ENCODE assay signal across 8 cellular contexts in the genomic region with DNA sequence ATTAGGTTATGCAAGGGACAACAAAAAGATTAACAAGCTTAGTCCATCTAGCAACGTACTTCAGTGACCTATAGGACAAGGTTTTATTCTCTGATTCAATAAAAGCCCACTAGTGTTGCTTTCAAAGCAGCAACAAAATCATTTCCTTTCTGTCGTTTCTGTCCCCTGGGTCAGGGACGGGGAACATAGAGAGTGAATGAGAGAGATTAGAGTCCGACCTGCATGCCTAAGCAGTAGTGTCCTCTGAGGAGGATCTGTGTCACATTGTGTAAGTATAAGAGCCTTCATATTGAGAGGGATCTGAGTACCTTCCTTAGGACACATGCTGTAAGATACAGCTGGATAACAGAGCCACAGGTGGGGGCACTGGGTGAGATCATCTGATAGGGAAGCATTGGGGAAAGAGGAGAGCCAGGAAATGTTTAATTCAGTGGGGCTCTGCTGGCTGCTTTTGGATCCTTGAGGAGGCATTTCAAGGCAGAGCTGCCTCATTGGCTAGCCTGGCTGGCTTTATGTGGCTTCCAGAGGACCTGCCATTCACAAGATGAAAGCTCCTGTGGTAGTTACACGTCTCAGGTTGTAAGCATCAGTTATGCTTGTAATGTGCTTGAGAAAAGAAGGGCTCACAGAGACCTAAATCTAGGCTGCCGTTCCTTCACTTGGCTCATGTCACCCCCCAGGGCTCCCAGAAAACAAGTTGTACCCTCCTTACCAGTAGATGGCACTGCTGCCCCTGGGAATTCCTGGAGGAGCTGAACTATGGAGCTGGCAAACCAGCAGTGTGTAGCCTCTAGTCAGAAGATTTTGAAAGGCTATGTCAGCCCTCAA. TPM values are rescaled to one million over a fixed set of nuclear protein-coding genes. Genes with fewer than 3 reads are reported as not detected.
DNase-seq lines count a peak whose midpoint lies in the region; ATAC-seq and TF ChIP-seq lines count a peak whose summit lies in the region.

No MANE protein-coding gene starts in this region.

- no peak overlapping the region for H3K27ac Mint-ChIP-seq in naive thymus-derived CD4-positive, alpha-beta T cell

- H3K9me3 Mint-ChIP-seq in naive thymus-derived CD4-positive, alpha-beta T cell, result peaks cover 0 to 7% (median 0%) of the 10 kb centered on the region in 11 donors

- H2AFZ ChIP-seq in SK-N-SH (ENCODE audit: low read depth), result no peak overlapping the region

- H3K79me2 ChIP-seq in SK-N-SH (ENCODE audit: insufficient read depth), result no peaks in the 10 kb centered on the region

- CTCF ChIA-PET in SK-N-SH (lab: Yijun Ruan, JAX), result interaction anchor here (0.6 to 12.3 kb wide), 105 partner anchors 8 to 544 kb away, joined by 3 to 178 read pairs (median 4); no protein-coding TSS in a partner anchor
- CTCF ChIA-PET in naive thymus-derived CD4-positive, alpha-beta T cell (lab: Charles Lee), result no interaction called here

- intact Hi-C loops in esophagus muscularis mucosa (cut with DNase I), result loop anchor here (2.0 kb wide), 2 partner anchors 310 to 342 kb away; no protein-coding TSS in a partner anchor
- intact Hi-C loops in naive thymus-derived CD4-positive, alpha-beta T cell (cut with micrococcal nuclease), result no loop called here

- WGBS in SK-N-SH (ENCODE audit: low lambda C conversion rate), result 39% methylated on average over 6 of the region's 6 CpGs
- 24% methylated on average over 4 of the region's 6 CpGs for WGBS in esophagus muscularis mucosa

- ATAC-seq in GM19324 (IDR thresholded peaks at IDR 0.05; ENCODE audit: low FRiP score, unreplicated experiment), result peak; percentile 52
- ATAC-seq in naive thymus-derived CD4-positive, alpha-beta T cell, result peak; percentile 29
- ATAC-seq in activated CD4-positive, CD25-positive, alpha-beta regulatory T cell treated with anti-CD3 and anti-CD28 coated beads, Interleukin-2, amount 50 U/mL, for 24 hours, result no peak
- no peak for ATAC-seq in HG02678 (IDR thresholded peaks at IDR 0.05; ENCODE audit: unreplicated experiment)

- H3K4me1 ChIP-seq in SK-N-SH (ENCODE audit: control insufficient read depth in 1 of 2, insufficient read depth in 2 of 2, low read depth in 1 of 2, low read length in 1 of 2), result peaks cover 7 to 24% of the 10 kb centered on the region in 2 experiments; a peak in 3 of 4 replicates
- H3K4me1 ChIP-seq in esophagus muscularis mucosa, result peaks cover 13 to 59% (median 56%) of the 10 kb centered on the region in 4 donors
- H3K4me1 ChIP-seq in naive thymus-derived CD4-positive, alpha-beta T cell (ENCODE audit: control insufficient read depth in 2 of 2, insufficient read depth in 2 of 2, low read length in 2 of 2), result no peaks in the 10 kb centered on the region

- no peaks in the 10 kb centered on the region for H4K20me1 ChIP-seq in SK-N-SH (ENCODE audit: insufficient read depth)

- H3K36me3 ChIP-seq in SK-N-SH (replicated peaks in 1 of 2; ENCODE audit: control insufficient read depth in 1 of 2, insufficient read depth in 2 of 2, low read length in 1 of 2) (peaks cover 0 to 3% of the 10 kb centered on the region in 2 experiments), esophagus muscularis mucosa (peaks cover 0 to 3% (median 0%) of the 10 kb centered on the region in 4 donors)
- H3K36me3 ChIP-seq in naive thymus-derived CD4-positive, alpha-beta T cell (ENCODE audit: control insufficient read depth in 2 of 3, insufficient read depth in 3 of 3, low read length in 3 of 3), result no peaks in the 10 kb centered on the region

- H3K27me3 ChIP-seq in SK-N-SH (ENCODE audit: insufficient read depth) (peaks cover 7% of the 10 kb centered on the region; the same call in 1 of the 2 replicates), esophagus muscularis mucosa (peaks cover 0 to 16% (median 2%) of the 10 kb centered on the region in 4 donors)
- peaks cover 0 to 6% of the 10 kb centered on the region in 2 donors for H3K27me3 ChIP-seq in naive thymus-derived CD4-positive, alpha-beta T cell (ENCODE audit: control insufficient read depth in 2 of 2, insufficient read depth in 2 of 2, low read length in 2 of 2)

- POLR2A ChIA-PET in SK-N-SH (lab: Yijun Ruan, JAX), result interaction anchor here (1.0 to 1.4 kb wide), 2 partner anchors 95 to 343 kb away, joined by 3 to 5 read pairs; no protein-coding TSS in a partner anchor
- POLR2A ChIA-PET in naive thymus-derived CD4-positive, alpha-beta T cell (lab: Charles Lee), result no interaction called here

- H3K9me2 ChIP-seq in SK-N-SH, result no peaks in the 10 kb centered on the region

- no peak overlapping the region for H3K4me3 Mint-ChIP-seq in naive thymus-derived CD4-positive, alpha-beta T cell

- TF ChIP-seq POLR2A in esophagus muscularis mucosa (IDR thresholded peaks at IDR 0.05; ENCODE audit: low read depth), result no peak

- peaks cover 0 to 15% (median 8%) of the 10 kb centered on the region in 7 donors for H3K4me1 Mint-ChIP-seq in naive thymus-derived CD4-positive, alpha-beta T cell

- TF ChIP-seq RAD21 in SK-N-SH (IDR thresholded peaks at IDR 0.05; ENCODE audit: low read length), result peak; percentile 99

- no peak overlapping the region for H3K9ac ChIP-seq in SK-N-SH

- DNase-seq in CD1c-positive myeloid dendritic cell (ENCODE audit: extremely low spot score) (peak; percentile 49), NCI-H1092 treated with DMSO at 0.1 percent for 48 hours (lab: John Stamatoyannopoulos, UW) (peak; percentile 81), SK-N-SH (peak; percentile 78), esophagus muscularis mucosa (ENCODE audit: extremely low spot score) (no peak)
- DNase-seq in naive thymus-derived CD4-positive, alpha-beta T cell, result peak in 1 of 9 donors; percentile 23

- TF ChIP-seq EP300 in SK-N-SH (IDR thresholded peaks at IDR 0.05; ENCODE audit: borderline replicate concordance in 1 of 2, low read depth in 1 of 2, low read length in 1 of 2), result no peak
- TF ChIP-seq EP300 in esophagus muscularis mucosa (IDR thresholded peaks at IDR 0.05), result no peak

- peak overlapping the region in 1 of 2 experiments; percentile 74; a peak in 2 of 4 replicates for H3K27ac ChIP-seq in SK-N-SH (ENCODE audit: low read depth in 2 of 2, low read length in 1 of 2)
- H3K27ac ChIP-seq in esophagus muscularis mucosa (replicated peaks in 1 of 4), result peak overlapping the region; percentile 63 to 83 (median 68)
- no peak overlapping the region for H3K27ac ChIP-seq in naive thymus-derived CD4-positive, alpha-beta T cell (ENCODE audit: low read depth, low read length)

- H3K4me3 ChIP-seq in SK-N-SH (ENCODE audit: low read depth in 2 of 2, low read length in 1 of 2) (peak overlapping the region; percentile 26 to 27; a peak in 2 of 4 replicates), esophagus muscularis mucosa (peak overlapping the region in 3 of 4 donors; percentile 27 to 32 (median 28))
- no peak overlapping the region for H3K4me3 ChIP-seq in naive thymus-derived CD4-positive, alpha-beta T cell (ENCODE audit: low read length)

- TF ChIP-seq CTCF in SK-N-SH (IDR thresholded peaks at IDR 0.05) (peak; percentile 92), esophagus muscularis mucosa (IDR thresholded peaks at IDR 0.05) (peak; percentile 78 to 80 (median 80))

- peaks cover 0 to 5% (median 0%) of the 10 kb centered on the region in 5 donors for H3K36me3 Mint-ChIP-seq in naive thymus-derived CD4-positive, alpha-beta T cell

- H3K9me3 ChIP-seq in SK-N-SH (no peaks in the 10 kb centered on the region), esophagus muscularis mucosa (no peaks in the 10 kb centered on the region)
- H3K9me3 ChIP-seq in naive thymus-derived CD4-positive, alpha-beta T cell (ENCODE audit: control insufficient read depth in 2 of 3, low read length in 3 of 3), result no peaks in the 10 kb centered on the region

- peaks cover 13% of the 10 kb centered on the region for H3F3A ChIP-seq in SK-N-SH (replicated peaks; ENCODE audit: insufficient read depth)

- peaks cover 36 to 55% (median 43%) of the 10 kb centered on the region in 5 donors for H3K27me3 Mint-ChIP-seq in naive thymus-derived CD4-positive, alpha-beta T cell

- H3K4me2 ChIP-seq in SK-N-SH, result 0 out of 2 replicates have a peak overlapping the region, but pooled peaks have one; percentile 22

TF ChIP-seq in SK-N-SH, 30 proteins besides CTCF, POLR2A, EP300 and RAD21 (continues in another document):
- 0 out of 2 replicates have a peak, but pooled peaks have one; percentile 46 for TF ChIP-seq FOXJ3 (CRISPR knock-in tag; IDR thresholded peaks at IDR 0.05)
- TF ChIP-seq, protein P1, sequence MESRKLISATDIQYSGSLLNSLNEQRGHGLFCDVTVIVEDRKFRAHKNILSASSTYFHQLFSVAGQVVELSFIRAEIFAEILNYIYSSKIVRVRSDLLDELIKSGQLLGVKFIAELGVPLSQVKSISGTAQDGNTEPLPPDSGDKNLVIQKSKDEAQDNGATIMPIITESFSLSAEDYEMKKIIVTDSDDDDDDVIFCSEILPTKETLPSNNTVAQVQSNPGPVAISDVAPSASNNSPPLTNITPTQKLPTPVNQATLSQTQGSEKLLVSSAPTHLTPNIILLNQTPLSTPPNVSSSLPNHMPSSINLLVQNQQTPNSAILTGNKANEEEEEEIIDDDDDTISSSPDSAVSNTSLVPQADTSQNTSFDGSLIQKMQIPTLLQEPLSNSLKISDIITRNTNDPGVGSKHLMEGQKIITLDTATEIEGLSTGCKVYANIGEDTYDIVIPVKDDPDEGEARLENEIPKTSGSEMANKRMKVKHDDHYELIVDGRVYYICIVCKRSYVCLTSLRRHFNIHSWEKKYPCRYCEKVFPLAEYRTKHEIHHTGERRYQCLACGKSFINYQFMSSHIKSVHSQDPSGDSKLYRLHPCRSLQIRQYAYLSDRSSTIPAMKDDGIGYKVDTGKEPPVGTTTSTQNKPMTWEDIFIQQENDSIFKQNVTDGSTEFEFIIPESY (IDR thresholded peaks at IDR 0.05; ENCODE audit: borderline replicate concordance, low read depth), result no peak
- no peak for TF ChIP-seq RXRA (IDR thresholded peaks at IDR 0.05; ENCODE audit: borderline replicate concordance, low read depth)
- TF ChIP-seq NRF1 (IDR thresholded peaks at IDR 0.05; ENCODE audit: low read depth, low read length), result no peak
- no peak for TF ChIP-seq ELF1 (IDR thresholded peaks at IDR 0.05)
- no peak for TF ChIP-seq TEAD4 (IDR thresholded peaks at IDR 0.05; ENCODE audit: borderline replicate concordance, insufficient read depth)
- no peak for TF ChIP-seq RFX5 (IDR thresholded peaks at IDR 0.05; ENCODE audit: low read length)
- TF ChIP-seq, protein P2, sequence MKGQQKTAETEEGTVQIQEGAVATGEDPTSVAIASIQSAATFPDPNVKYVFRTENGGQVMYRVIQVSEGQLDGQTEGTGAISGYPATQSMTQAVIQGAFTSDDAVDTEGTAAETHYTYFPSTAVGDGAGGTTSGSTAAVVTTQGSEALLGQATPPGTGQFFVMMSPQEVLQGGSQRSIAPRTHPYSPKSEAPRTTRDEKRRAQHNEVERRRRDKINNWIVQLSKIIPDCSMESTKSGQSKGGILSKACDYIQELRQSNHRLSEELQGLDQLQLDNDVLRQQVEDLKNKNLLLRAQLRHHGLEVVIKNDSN (IDR thresholded peaks at IDR 0.05; ENCODE audit: borderline replicate concordance, low read depth), result no peak
- TF ChIP-seq GATA2 (CRISPR knock-in tag; IDR thresholded peaks at IDR 0.05), result peak; percentile 25; the same call in 1 of the 2 replicates

RNA-seq across cellular contexts. Expression of a gene that starts 2.7 kb away (rescaled TPM):
- polyA plus RNA-seq in SK-N-SH (2012; rRNA removed), result 5.7 and 8.6 TPM in 2 replicates
- 3.9 and 6.8 TPM in 2 replicates for polyA plus RNA-seq in SK-N-SH (2012; cell fraction: cytosol; rRNA removed)
- polyA plus RNA-seq in SK-N-SH (2012; cell fraction: nucleus; rRNA removed), result 4.1 and 7.5 TPM in 2 replicates
- total RNA-seq in esophagus muscularis mucosa, result 10 to 100 TPM in 3 of 4 donors, 1 to 10 TPM in 1; 8.6 to 12.1 (median 11.2) TPM
- total RNA-seq in naive thymus-derived CD4-positive, alpha-beta T cell, result not detected
- not detected for polyA plus RNA-seq in naive thymus-derived CD4-positive, alpha-beta T cell

Comparison
In these comparisons a context has a peak if more than half of its experiments do, and no peak if none do; other contexts are left out.
1. ATAC-seq: peak in GM19324 (single experiment) and naive thymus-derived CD4-positive, alpha-beta T cell (single experiment); none in activated CD4-positive, CD25-positive, alpha-beta regulatory T cell treated with anti-CD3 and anti-CD28 coated beads, Interleukin-2, amount 50 U/mL, for 24 hours (0 of 2) and HG02678 (single experiment).
2. RNA of a gene that starts 2.7 kb away (total RNA-seq): 8.6 to 12.1 TPM in esophagus muscularis mucosa; not detected in naive thymus-derived CD4-positive, alpha-beta T cell; every median in the first group is over 4 times any median in the second.